ENCODE assay signal across 1 cellular context in the genomic region with DNA sequence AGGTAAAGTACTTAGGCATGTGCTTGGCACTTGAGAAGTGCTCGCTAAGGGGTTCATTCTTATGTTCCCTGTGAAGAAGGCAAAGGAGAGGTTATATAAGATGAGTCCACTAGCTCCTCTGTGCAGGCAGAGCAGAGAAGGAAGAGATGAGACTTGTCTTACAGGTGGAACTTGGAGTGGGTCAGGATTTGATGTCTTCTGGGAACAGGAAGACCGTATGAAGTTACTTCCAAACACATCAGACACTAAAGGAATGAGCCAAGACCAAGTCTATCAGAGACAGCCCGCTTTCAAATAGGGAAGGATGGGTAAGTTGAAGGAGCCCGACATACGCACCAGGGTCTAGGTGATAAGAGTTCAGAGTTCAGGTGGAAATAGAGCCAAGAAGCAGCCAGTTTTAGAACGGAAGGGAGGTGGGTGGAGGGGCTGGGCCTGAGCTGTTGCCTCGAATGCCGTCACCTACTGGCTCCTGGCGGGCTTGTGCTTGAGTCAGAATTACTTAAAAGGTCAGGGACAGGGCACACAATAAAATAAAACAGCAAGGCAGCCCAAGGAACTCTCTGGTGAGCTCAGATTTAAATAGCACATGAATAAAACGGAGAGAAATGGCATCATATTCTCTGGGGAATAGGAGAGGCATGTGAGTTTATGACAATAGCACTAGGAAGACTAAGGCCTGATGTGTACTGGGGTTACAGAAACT.
TF ChIP-seq lines count a peak whose summit lies in the region.

No MANE protein-coding gene starts in this region.

TF ChIP-seq in IMR-90, 13 proteins besides CTCF, POLR2A, EP300 and RAD21:
- TF ChIP-seq FOS (IDR thresholded peaks at IDR 0.05; ENCODE audit: low read depth, low read length) = peak; percentile 17; the same call in 1 of the 2 replicates
- no peak for TF ChIP-seq CHD1 (IDR thresholded peaks at IDR 0.05; ENCODE audit: low read depth, low read length)
